ENCODE assay signal across 14 cellular contexts in the genomic region with DNA sequence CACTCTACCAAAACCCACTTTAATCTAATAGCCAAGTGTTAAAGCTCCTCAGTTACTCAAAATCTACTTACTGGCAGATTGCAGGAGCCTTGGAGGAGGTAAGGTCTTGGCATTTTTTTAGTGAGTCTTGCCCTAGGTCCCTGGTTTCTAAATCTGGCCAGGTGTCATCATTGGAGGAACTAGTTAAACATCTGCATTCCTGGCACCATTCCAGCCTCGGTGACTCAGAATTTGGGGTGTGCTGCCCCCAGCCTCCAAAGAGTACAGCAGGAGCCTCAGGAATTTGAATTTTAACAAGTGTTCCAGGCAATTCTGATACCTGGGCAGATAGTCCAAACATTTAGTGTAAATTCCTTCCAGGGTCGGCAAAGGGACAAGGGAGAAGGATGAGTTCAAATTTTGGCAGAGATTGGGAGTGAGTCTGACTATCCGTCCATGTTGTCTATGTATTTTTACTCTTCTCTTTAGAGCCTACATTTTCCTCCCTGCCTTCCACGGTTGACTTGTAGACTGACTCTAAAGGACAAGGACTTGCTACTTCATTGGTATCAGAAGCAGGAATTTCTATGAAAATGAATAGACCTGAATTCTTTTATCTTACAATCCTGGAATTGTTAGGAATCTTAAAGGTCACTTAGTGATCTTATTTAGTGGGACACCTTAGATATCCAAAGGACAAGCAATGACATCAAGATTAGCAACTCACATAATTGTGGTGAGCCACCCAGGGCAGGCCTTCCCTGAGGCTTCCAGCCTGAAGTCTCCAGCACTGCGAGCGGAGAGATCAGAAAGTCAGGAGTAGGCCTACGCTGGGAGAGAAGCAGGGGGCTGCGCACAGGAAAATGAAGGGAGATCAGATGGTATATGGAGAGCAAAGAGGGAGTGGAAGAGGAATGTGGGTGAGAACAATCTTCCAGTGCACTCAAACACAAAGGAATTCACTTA. TPM values are rescaled to one million over a fixed set of nuclear protein-coding genes. Genes with fewer than 3 reads are reported as not detected.
A peak's percentile ranks its signal among the peaks of the same experiment; 100 is the strongest.
DNase-seq lines count a peak whose midpoint lies in the region; ATAC-seq, FAIRE-seq and TF ChIP-seq lines count a peak whose summit lies in the region.
"Had no signal": no experiment of that assay in that cellular context is flagged by ENCODE, and none has a peak within 500 bp of the region (broad histone marks: within the 10 kb centered on the region; RNA-seq: fewer than 3 reads in every experiment).

No MANE protein-coding gene starts in this region.

- intact Hi-C loops in left ventricle myocardium inferior (cut with micrococcal nuclease) (no loop called here), pancreas (cut with DNase I) (no loop called here)

- no peak for FAIRE-seq in pancreas (lab: Jason Lieb, UNC)
- FAIRE-seq: colon had no signal

- DNase-seq in AG08396 (ENCODE audit: low spot score) (peak; percentile 21), HPDE6-E6E7 (ENCODE audit: extremely low spot score) (peak; percentile 53), RWPE2 (ENCODE audit: low spot score) (peak; percentile 79), islet precursor cell (peak; percentile 92), amygdala (lab: John Stamatoyannopoulos, UW) (no peak), left ventricle myocardium inferior (no peak), DMS79 treated with DMSO at 0.1 percent for 48 hours (lab: John Stamatoyannopoulos, UW) (no peak), pancreas (no peak)
- DNase-seq: CD8-positive, alpha-beta memory T cell; mesenchymal stem cell; retina had no signal

- H3K36me3 ChIP-seq in RWPE2 (ENCODE audit: low read depth) (no peaks in the 10 kb centered on the region), left ventricle myocardium inferior (no peaks in the 10 kb centered on the region), pancreas (no peaks in the 10 kb centered on the region)

- H3K9me3 ChIP-seq in RWPE2 (ENCODE audit: severe bottlenecking), result no peaks in the 10 kb centered on the region
- no peaks in the 10 kb centered on the region for H3K9me3 ChIP-seq in left ventricle myocardium inferior (replicated peaks)
- no peaks in the 10 kb centered on the region for H3K9me3 ChIP-seq in pancreas

- TF ChIP-seq CTCF in RWPE2 (IDR thresholded peaks at IDR 0.05; ENCODE audit: poor library complexity, severe bottlenecking) (no peak), left ventricle myocardium inferior (IDR thresholded peaks at IDR 0.05; ENCODE audit: borderline replicate concordance) (no peak), pancreas (IDR thresholded peaks at IDR 0.05) (no peak)

- H3K4me1 ChIP-seq in RWPE2 (ENCODE audit: insufficient read depth, poor library complexity, severe bottlenecking), result peaks cover 10% of the 10 kb centered on the region
- no peaks in the 10 kb centered on the region for H3K4me1 ChIP-seq in left ventricle myocardium inferior
- no peaks in the 10 kb centered on the region for H3K4me1 ChIP-seq in pancreas

- H3K4me3 ChIP-seq in RWPE2 (ENCODE audit: severe bottlenecking) (no peak overlapping the region), left ventricle myocardium inferior (no peak overlapping the region), pancreas (no peak overlapping the region)

- 70 to 72% methylated on average over 8 of the region's 8 CpGs for WGBS in pancreas, 2 donors

- H3K27me3 ChIP-seq in RWPE2 (ENCODE audit: insufficient read depth, poor library complexity, severe bottlenecking) (no peaks in the 10 kb centered on the region), left ventricle myocardium inferior (ENCODE audit: low read depth) (no peaks in the 10 kb centered on the region), pancreas (no peaks in the 10 kb centered on the region)

- peak; percentile 91 for ATAC-seq in RWPE2 (ENCODE audit: low read depth)
- no peak for ATAC-seq in pancreas
- ATAC-seq: Right ventricle myocardium inferior had no signal

- H3K27ac ChIP-seq in RWPE2 (ENCODE audit: poor library complexity, severe bottlenecking) (peak overlapping the region; percentile 65), left ventricle myocardium inferior (replicated peaks) (no peak overlapping the region), pancreas (no peak overlapping the region)

RNA-seq across cellular contexts. Expression of a gene that starts 37.6 kb away (rescaled TPM):
- 1.1 TPM for total RNA-seq in left ventricle myocardium inferior
- 10 to 100 TPM in 2 of 6 donors, 1 to 10 TPM in 4; 3.9 to 18.2 (median 8.8) TPM for total RNA-seq in pancreas
- 1 to 10 TPM; 5.8 to 7.3 TPM for polyA plus RNA-seq in pancreas
- polyA plus RNA-seq: IgD-negative memory B cell had no signal

Comparison
In these comparisons a context has a peak if more than half of its experiments do, and no peak if none do; other contexts are left out.
1. DNase-seq: peak in AG08396 (single experiment), HPDE6-E6E7 (single experiment), RWPE2 (single experiment) and islet precursor cell (single experiment); none in amygdala (0 of 56), left ventricle myocardium inferior (single experiment), DMS79 treated with DMSO at 0.1 percent for 48 hours (single experiment) and pancreas (0 of 6).